In the genomic region with DNA sequence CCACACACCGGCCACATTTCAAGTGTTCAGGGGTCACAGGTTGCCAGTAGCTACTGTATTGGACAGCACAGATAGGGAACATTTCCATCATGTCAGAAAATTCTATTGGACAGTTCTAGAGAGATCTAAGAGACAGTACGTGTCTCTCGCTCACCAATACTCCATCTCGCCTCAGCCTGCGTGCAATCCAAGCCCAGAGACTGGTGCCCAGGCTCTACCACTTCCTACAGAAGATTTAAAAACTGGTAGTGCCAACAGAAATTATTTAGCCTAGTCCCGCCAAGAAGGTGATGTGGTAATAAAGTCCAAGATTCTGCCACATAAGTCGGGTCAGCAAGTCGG, we compare ENCODE assay signal across 8 cellular contexts. TPM values are rescaled to one million over a fixed set of nuclear protein-coding genes. Genes with fewer than 3 reads are reported as not detected.
DNase-seq lines count a peak whose midpoint lies in the region; ATAC-seq and TF ChIP-seq lines count a peak whose summit lies in the region.

No MANE protein-coding gene starts in this region.

- H3K4me1 ChIP-seq in body of pancreas (peaks cover 20% of the 10 kb centered on the region), lower lobe of right lung (peaks cover 31% of the 10 kb centered on the region), urinary bladder (ENCODE audit: insufficient read depth) (no peaks in the 10 kb centered on the region)

- no peak for DNase-seq in AG04450 (ENCODE audit: low read depth, low spot score)
- no peak for DNase-seq in body of pancreas
- no peak for DNase-seq in lower lobe of right lung
- DNase-seq in ACHN = no peak
- no peak for DNase-seq in midbrain (lab: John Stamatoyannopoulos, UW)

- H3K27me3 ChIP-seq in AG04450 (ENCODE audit: control insufficient read depth, insufficient read depth, low read length) (no peaks in the 10 kb centered on the region), body of pancreas (no peaks in the 10 kb centered on the region), lower lobe of right lung (ENCODE audit: low read depth) (no peaks in the 10 kb centered on the region)

- H3K27ac ChIP-seq in AG04450 (ENCODE audit: low read depth, low read length) (no peak overlapping the region), body of pancreas (peak overlapping the region in 3 of 4 donors; percentile 85 to 90 (median 88)), lower lobe of right lung (peak overlapping the region; percentile 93), urinary bladder (ENCODE audit: low read depth) (no peak overlapping the region)

- CTCF ChIA-PET in AG04450 (lab: Charles Lee) = interaction anchor here (3.4 kb wide), 1 partner anchor 70 kb away, joined by 20 read pairs; no protein-coding TSS in a partner anchor

- H3K36me3 ChIP-seq in body of pancreas (replicated peaks in 1 of 2; ENCODE audit: insufficient read depth in 1 of 2, low read depth in 2 of 2) = no peaks in the 10 kb centered on the region
- H3K36me3 ChIP-seq in lower lobe of right lung = no peaks in the 10 kb centered on the region
- no peaks in the 10 kb centered on the region for H3K36me3 ChIP-seq in urinary bladder (ENCODE audit: insufficient read depth)

- H3K4me3 ChIP-seq in AG04450 (ENCODE audit: low read depth, low read length) (peak overlapping the region; percentile 51), body of pancreas (peak overlapping the region in 1 of 2 donors; percentile 19), lower lobe of right lung (peak overlapping the region; percentile 92), urinary bladder (ENCODE audit: low read depth, low read length) (peak overlapping the region; percentile 88)

- peak; percentile 30 for ATAC-seq in GM19438 (IDR thresholded peaks at IDR 0.05; ENCODE audit: low read depth, unreplicated experiment)
- ATAC-seq in HG03460 (IDR thresholded peaks at IDR 0.05; ENCODE audit: unreplicated experiment) = peak; percentile 17
- no peak for ATAC-seq in body of pancreas
- ATAC-seq in lower lobe of right lung = peak; percentile 36 to 37

- intact Hi-C loops in body of pancreas (cut with DNase I) = no loop called here
- intact Hi-C loops in lower lobe of right lung (cut with DNase I) = no loop called here

- TF ChIP-seq POLR2A in body of pancreas (IDR thresholded peaks at IDR 0.05) = no peak

- in situ Hi-C loops in ACHN (cut with HindIII; ENCODE audit: low pct_ligation_motif_present, low pct_unique_long_range_greater_than_20kb, low sequenced_read_pairs) = no loop called here

- POLR2A ChIA-PET in AG04450 (lab: Yijun Ruan, JAX) = interaction anchor here (1.1 kb wide), 1 partner anchor 70 kb away, joined by 3 read pairs; no protein-coding TSS in a partner anchor

- TF ChIP-seq CTCF in AG04450 (IDR thresholded peaks at IDR 0.05; ENCODE audit: low read depth, low read length) (no peak), body of pancreas (IDR thresholded peaks at IDR 0.05) (no peak), lower lobe of right lung (IDR thresholded peaks at IDR 0.05) (no peak)

- WGBS in body of pancreas, 2 donors = 15 to 19% methylated on average over 8 of the region's 8 CpGs
- WGBS in urinary bladder = 33% methylated on average over 8 of the region's 8 CpGs

- H3K9me3 ChIP-seq in AG04450 (ENCODE audit: control insufficient read depth, insufficient read depth, low read length) (no peaks in the 10 kb centered on the region; the same call in 1 of the 2 replicates), body of pancreas (no peaks in the 10 kb centered on the region), lower lobe of right lung (no peaks in the 10 kb centered on the region)

RNA-seq across cellular contexts. Expression of gene SNX2, which starts 0.4 kb away (rescaled TPM):
- 47.6 and 63.9 TPM in 2 replicates for polyA plus RNA-seq in AG04450 (2011; rRNA removed)
- 80.5 and 80.8 TPM in 2 replicates for polyA minus RNA-seq in AG04450 (2011; rRNA and poly(A)+ RNA removed)
- 10 to 100 TPM; 14.8 to 34.0 TPM for total RNA-seq in body of pancreas
- total RNA-seq in lower lobe of right lung = 120 TPM
- total RNA-seq in urinary bladder = 124 TPM
- 62.7 TPM for polyA plus RNA-seq in urinary bladder

Comparison
In these comparisons a context has a peak if more than half of its experiments do, and no peak if none do; other contexts are left out.
1. H3K27ac ChIP-seq: peak in body of pancreas (3 of 4) and lower lobe of right lung (single experiment); none in AG04450 (single experiment) and urinary bladder (single experiment).